Comparison of ENCODE assay signal across 1 cellular context in the genomic region with DNA sequence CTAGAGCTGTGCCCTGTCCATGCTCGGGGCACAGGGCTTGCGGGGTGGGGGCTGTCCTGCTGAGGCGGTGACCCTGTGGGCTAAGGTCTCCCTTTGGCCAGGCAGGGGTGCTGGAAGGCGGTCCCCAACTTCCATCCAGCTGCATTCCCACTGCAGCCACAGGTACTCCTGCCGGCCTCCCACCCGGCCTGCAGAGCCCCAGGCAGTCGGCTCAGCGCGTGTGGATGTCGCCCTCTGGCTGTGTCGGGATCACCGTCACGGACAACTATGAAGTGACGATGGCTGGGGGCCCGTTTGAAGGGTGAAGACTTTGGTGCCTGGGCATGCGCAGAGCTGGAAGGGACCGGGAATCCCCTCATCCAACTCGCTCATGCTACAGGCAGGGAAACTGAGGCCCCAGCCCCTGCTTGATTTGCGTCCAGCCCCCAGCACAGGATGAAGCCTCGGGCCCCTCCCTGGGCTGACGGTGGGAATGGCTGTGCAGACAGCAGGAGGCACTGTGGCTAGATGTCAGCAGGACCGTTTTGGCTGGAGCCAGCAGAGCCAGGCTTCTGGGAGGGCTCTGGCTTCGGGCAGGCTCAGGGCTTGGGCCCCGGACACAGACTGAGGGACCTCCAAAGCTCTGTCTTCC.
TF ChIP-seq lines count a peak whose summit lies in the region.

No MANE protein-coding gene starts in this region.

TF ChIP-seq in H1, 55 proteins besides CTCF, POLR2A, EP300 and RAD21:
- TF ChIP-seq, protein P1, sequence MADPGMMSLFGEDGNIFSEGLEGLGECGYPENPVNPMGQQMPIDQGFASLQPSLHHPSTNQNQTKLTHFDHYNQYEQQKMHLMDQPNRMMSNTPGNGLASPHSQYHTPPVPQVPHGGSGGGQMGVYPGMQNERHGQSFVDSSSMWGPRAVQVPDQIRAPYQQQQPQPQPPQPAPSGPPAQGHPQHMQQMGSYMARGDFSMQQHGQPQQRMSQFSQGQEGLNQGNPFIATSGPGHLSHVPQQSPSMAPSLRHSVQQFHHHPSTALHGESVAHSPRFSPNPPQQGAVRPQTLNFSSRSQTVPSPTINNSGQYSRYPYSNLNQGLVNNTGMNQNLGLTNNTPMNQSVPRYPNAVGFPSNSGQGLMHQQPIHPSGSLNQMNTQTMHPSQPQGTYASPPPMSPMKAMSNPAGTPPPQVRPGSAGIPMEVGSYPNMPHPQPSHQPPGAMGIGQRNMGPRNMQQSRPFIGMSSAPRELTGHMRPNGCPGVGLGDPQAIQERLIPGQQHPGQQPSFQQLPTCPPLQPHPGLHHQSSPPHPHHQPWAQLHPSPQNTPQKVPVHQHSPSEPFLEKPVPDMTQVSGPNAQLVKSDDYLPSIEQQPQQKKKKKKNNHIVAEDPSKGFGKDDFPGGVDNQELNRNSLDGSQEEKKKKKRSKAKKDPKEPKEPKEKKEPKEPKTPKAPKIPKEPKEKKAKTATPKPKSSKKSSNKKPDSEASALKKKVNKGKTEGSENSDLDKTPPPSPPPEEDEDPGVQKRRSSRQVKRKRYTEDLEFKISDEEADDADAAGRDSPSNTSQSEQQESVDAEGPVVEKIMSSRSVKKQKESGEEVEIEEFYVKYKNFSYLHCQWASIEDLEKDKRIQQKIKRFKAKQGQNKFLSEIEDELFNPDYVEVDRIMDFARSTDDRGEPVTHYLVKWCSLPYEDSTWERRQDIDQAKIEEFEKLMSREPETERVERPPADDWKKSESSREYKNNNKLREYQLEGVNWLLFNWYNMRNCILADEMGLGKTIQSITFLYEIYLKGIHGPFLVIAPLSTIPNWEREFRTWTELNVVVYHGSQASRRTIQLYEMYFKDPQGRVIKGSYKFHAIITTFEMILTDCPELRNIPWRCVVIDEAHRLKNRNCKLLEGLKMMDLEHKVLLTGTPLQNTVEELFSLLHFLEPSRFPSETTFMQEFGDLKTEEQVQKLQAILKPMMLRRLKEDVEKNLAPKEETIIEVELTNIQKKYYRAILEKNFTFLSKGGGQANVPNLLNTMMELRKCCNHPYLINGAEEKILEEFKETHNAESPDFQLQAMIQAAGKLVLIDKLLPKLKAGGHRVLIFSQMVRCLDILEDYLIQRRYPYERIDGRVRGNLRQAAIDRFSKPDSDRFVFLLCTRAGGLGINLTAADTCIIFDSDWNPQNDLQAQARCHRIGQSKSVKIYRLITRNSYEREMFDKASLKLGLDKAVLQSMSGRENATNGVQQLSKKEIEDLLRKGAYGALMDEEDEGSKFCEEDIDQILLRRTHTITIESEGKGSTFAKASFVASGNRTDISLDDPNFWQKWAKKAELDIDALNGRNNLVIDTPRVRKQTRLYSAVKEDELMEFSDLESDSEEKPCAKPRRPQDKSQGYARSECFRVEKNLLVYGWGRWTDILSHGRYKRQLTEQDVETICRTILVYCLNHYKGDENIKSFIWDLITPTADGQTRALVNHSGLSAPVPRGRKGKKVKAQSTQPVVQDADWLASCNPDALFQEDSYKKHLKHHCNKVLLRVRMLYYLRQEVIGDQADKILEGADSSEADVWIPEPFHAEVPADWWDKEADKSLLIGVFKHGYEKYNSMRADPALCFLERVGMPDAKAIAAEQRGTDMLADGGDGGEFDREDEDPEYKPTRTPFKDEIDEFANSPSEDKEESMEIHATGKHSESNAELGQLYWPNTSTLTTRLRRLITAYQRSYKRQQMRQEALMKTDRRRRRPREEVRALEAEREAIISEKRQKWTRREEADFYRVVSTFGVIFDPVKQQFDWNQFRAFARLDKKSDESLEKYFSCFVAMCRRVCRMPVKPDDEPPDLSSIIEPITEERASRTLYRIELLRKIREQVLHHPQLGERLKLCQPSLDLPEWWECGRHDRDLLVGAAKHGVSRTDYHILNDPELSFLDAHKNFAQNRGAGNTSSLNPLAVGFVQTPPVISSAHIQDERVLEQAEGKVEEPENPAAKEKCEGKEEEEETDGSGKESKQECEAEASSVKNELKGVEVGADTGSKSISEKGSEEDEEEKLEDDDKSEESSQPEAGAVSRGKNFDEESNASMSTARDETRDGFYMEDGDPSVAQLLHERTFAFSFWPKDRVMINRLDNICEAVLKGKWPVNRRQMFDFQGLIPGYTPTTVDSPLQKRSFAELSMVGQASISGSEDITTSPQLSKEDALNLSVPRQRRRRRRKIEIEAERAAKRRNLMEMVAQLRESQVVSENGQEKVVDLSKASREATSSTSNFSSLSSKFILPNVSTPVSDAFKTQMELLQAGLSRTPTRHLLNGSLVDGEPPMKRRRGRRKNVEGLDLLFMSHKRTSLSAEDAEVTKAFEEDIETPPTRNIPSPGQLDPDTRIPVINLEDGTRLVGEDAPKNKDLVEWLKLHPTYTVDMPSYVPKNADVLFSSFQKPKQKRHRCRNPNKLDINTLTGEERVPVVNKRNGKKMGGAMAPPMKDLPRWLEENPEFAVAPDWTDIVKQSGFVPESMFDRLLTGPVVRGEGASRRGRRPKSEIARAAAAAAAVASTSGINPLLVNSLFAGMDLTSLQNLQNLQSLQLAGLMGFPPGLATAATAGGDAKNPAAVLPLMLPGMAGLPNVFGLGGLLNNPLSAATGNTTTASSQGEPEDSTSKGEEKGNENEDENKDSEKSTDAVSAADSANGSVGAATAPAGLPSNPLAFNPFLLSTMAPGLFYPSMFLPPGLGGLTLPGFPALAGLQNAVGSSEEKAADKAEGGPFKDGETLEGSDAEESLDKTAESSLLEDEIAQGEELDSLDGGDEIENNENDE (IDR thresholded peaks at IDR 0.05; ENCODE audit: insufficient replicate concordance, low read length), result no peak
- TF ChIP-seq, protein P2, sequence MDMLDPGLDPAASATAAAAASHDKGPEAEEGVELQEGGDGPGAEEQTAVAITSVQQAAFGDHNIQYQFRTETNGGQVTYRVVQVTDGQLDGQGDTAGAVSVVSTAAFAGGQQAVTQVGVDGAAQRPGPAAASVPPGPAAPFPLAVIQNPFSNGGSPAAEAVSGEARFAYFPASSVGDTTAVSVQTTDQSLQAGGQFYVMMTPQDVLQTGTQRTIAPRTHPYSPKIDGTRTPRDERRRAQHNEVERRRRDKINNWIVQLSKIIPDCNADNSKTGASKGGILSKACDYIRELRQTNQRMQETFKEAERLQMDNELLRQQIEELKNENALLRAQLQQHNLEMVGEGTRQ (IDR thresholded peaks at IDR 0.05; ENCODE audit: low read length), result no peak
- no peak for TF ChIP-seq CTBP2 (IDR thresholded peaks at IDR 0.05; ENCODE audit: borderline replicate concordance, insufficient read depth, insufficient read length, low read length)
- TF ChIP-seq EZH2 (IDR thresholded peaks at IDR 0.05; ENCODE audit: low read depth, low read length, severe bottlenecking), result no peak
- no peak for TF ChIP-seq PHF8 (conservative IDR thresholded peaks at IDR 0.05; ENCODE audit: low read depth, low read length)
- TF ChIP-seq KDM1A (IDR thresholded peaks at IDR 0.05; ENCODE audit: borderline replicate concordance, low read length), result peak; percentile 41; the same call in 1 of the 2 replicates
- TF ChIP-seq, protein P3, sequence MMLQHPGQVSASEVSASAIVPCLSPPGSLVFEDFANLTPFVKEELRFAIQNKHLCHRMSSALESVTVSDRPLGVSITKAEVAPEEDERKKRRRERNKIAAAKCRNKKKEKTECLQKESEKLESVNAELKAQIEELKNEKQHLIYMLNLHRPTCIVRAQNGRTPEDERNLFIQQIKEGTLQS (IDR thresholded peaks at IDR 0.05; ENCODE audit: insufficient read depth, low read depth, low read length), result no peak
